16 cellular contexts compared by ENCODE assay signal in genomic region chr6:12029979-12030737, GRCh38. TPM values are rescaled to one million over a fixed set of nuclear protein-coding genes. Genes with fewer than 3 reads are reported as not detected.
DNase-seq lines count a peak whose midpoint lies in the region; ATAC-seq and TF ChIP-seq lines count a peak whose summit lies in the region.
"Had no signal": no experiment of that assay in that cellular context is flagged by ENCODE, and none has a peak within 500 bp of the region (broad histone marks: within the 10 kb centered on the region; RNA-seq: fewer than 3 reads in every experiment).

No MANE protein-coding gene starts in this region.

- H4K91ac ChIP-seq in H9 (ENCODE audit: insufficient read length, low read depth, low read length), result no peak overlapping the region
- no peak overlapping the region for H4K91ac ChIP-seq in mesenchymal stem cell (ENCODE audit: low read length)

- no peak overlapping the region for H3K27ac ChIP-seq in H9 (ENCODE audit: insufficient read length, low read depth, low read length)
- no peak overlapping the region for H3K27ac ChIP-seq in mesenchymal stem cell (ENCODE audit: low read length, poor library complexity, severe bottlenecking)
- H3K27ac ChIP-seq: BLaER1 had no signal

- ATAC-seq in activated naive CD8-positive, alpha-beta T cell treated with anti-CD3 and anti-CD28 coated beads, Interleukin-2, amount 50 U/mL, for 24 hours, result no peak
- ATAC-seq in activated T-helper 17 cell treated with anti-CD3 and anti-CD28 coated beads, Interleukin-2, amount 50 U/mL, for 72 hours (replicated peaks), result no peak
- ATAC-seq: CD8-positive, alpha-beta T cell had no signal

- H2AFZ ChIP-seq in H9 (ENCODE audit: low read length), result no peak overlapping the region
- H2AFZ ChIP-seq in mesenchymal stem cell (ENCODE audit: low read depth, low read length), result no peak overlapping the region

- H3K23me2 ChIP-seq in H9 (ENCODE audit: insufficient read length, low read depth, low read length, poor library complexity, severe bottlenecking), result no peaks in the 10 kb centered on the region

- no peak overlapping the region for H2AK5ac ChIP-seq in H9 (ENCODE audit: insufficient read length, low read length)
- no peak overlapping the region for H2AK5ac ChIP-seq in mesenchymal stem cell (ENCODE audit: low read length, severe bottlenecking)

- peak overlapping the region; percentile 30 for H3K27ac Mint-ChIP-seq in activated naive CD8-positive, alpha-beta T cell treated with anti-CD3 and anti-CD28 coated beads for 36 hours
- no peak overlapping the region for H3K27ac Mint-ChIP-seq in activated naive CD8-positive, alpha-beta T cell treated with anti-CD3 and anti-CD28 coated beads, Interleukin-2, amount 50 U/mL, for 24 hours
- H3K27ac Mint-ChIP-seq in H9, result peak overlapping the region in 2 of 3 experiments; percentile 27; a peak in 1 of 7 replicates
- H3K27ac Mint-ChIP-seq in activated T-helper 17 cell treated with anti-CD3 and anti-CD28 coated beads, Interleukin-2, amount 50 U/mL, for 72 hours, result no peak overlapping the region
- H3K27ac Mint-ChIP-seq: CD14-positive monocyte; CD8-positive, alpha-beta T cell had no signal

- H2BK15ac ChIP-seq in H9 (ENCODE audit: low read depth, low read length) (no peak overlapping the region), mesenchymal stem cell (ENCODE audit: low read depth, poor library complexity, severe bottlenecking) (no peak overlapping the region)

- no peak for TF ChIP-seq CTCF in H9 (conservative IDR thresholded peaks at IDR 0.05)

- no peak overlapping the region for H2BK20ac ChIP-seq in H9 (ENCODE audit: low read depth, low read length, poor library complexity, severe bottlenecking)

- H3K36me3 ChIP-seq in mesenchymal stem cell (ENCODE audit: control insufficient read depth in 1 of 2, insufficient read depth in 2 of 2, low read depth in 1 of 2, low read length in 2 of 2), result peaks cover 17 to 41% of the 10 kb centered on the region in 2 experiments

- peaks cover 2% of the 10 kb centered on the region; the same call in 1 of the 2 replicates for H3K4me1 ChIP-seq in H9 (ENCODE audit: insufficient read depth, low read length)
- H3K4me1 ChIP-seq in mesenchymal stem cell (ENCODE audit: control insufficient read depth, insufficient read depth, low read depth, low read length), result peaks cover 6% of the 10 kb centered on the region
- H3K4me1 ChIP-seq: BLaER1 had no signal

- no peak overlapping the region for H4K5ac ChIP-seq in H9 (ENCODE audit: insufficient read length, low read depth, low read length)

- H3K27me3 ChIP-seq in H9 (ENCODE audit: insufficient read depth, low read length), result no peaks in the 10 kb centered on the region
- no peaks in the 10 kb centered on the region for H3K27me3 ChIP-seq in mesenchymal stem cell (ENCODE audit: control insufficient read depth in 1 of 2, insufficient read depth in 1 of 2, low read length in 2 of 2)
- H3K27me3 ChIP-seq: BLaER1 had no signal

- H3T11ph ChIP-seq in H9 (ENCODE audit: low read length), result no peak overlapping the region

- H3K36me3 Mint-ChIP-seq in activated naive CD8-positive, alpha-beta T cell treated with anti-CD3 and anti-CD28 coated beads for 36 hours, result peaks cover 75% of the 10 kb centered on the region
- peaks cover 67% of the 10 kb centered on the region for H3K36me3 Mint-ChIP-seq in activated naive CD8-positive, alpha-beta T cell treated with anti-CD3 and anti-CD28 coated beads, Interleukin-2, amount 50 U/mL, for 24 hours (ENCODE audit: low read depth)
- peaks cover 22 to 29% (median 25%) of the 10 kb centered on the region in 3 experiments for H3K36me3 Mint-ChIP-seq in H9 (ENCODE audit: insufficient read depth in 1 of 3, low read depth in 3 of 3)
- H3K36me3 Mint-ChIP-seq in activated T-helper 17 cell treated with anti-CD3 and anti-CD28 coated beads, Interleukin-2, amount 50 U/mL, for 72 hours (ENCODE audit: low read depth), result peaks cover 85% of the 10 kb centered on the region

- no peak overlapping the region for H3K4me3 ChIP-seq in mesenchymal stem cell (ENCODE audit: insufficient read depth in 1 of 2, low read depth in 1 of 2, low read length in 2 of 2)
- H3K4me3 ChIP-seq: BLaER1 had no signal

- H3K9me3 Mint-ChIP-seq in activated naive CD8-positive, alpha-beta T cell treated with anti-CD3 and anti-CD28 coated beads for 36 hours, result peaks cover 20% of the 10 kb centered on the region
- H3K9me3 Mint-ChIP-seq in activated naive CD8-positive, alpha-beta T cell treated with anti-CD3 and anti-CD28 coated beads, Interleukin-2, amount 50 U/mL, for 24 hours, result peaks cover 25% of the 10 kb centered on the region
- H3K9me3 Mint-ChIP-seq in H9, result peaks cover 3 to 5% of the 10 kb centered on the region in 2 experiments; a peak in 1 of 5 replicates
- H3K9me3 Mint-ChIP-seq in activated T-helper 17 cell treated with anti-CD3 and anti-CD28 coated beads, Interleukin-2, amount 50 U/mL, for 72 hours, result peaks cover 7% of the 10 kb centered on the region

- H3K4me2 ChIP-seq in H9 (ENCODE audit: insufficient read depth, insufficient read length, low read length) (no peak overlapping the region), mesenchymal stem cell (ENCODE audit: low read length, poor library complexity, severe bottlenecking) (no peak overlapping the region)
- H3K4me2 ChIP-seq: BLaER1 had no signal

- WGBS in H9 (ENCODE audit: extremely low coverage, insufficient read length, low lambda C conversion rate), result no CpG with 5 or more reads among the region's 4 CpGs
- 99% methylated on average over 4 of the region's 4 CpGs for WGBS in mesenchymal stem cell

- H3K14ac ChIP-seq in H9 (ENCODE audit: insufficient read depth, low read length) (no peak overlapping the region), mesenchymal stem cell (ENCODE audit: low read length in 2 of 2) (no peak overlapping the region)

- H3K79me1 ChIP-seq in H9 (ENCODE audit: insufficient read depth, low read depth, low read length, poor library complexity, severe bottlenecking) (peaks cover 7% of the 10 kb centered on the region), mesenchymal stem cell (replicated peaks; ENCODE audit: low read length, poor library complexity, severe bottlenecking) (peaks cover 6% of the 10 kb centered on the region)

- no peak overlapping the region for H2BK120ac ChIP-seq in H9 (ENCODE audit: low read depth, low read length, poor library complexity, severe bottlenecking)
- H2BK120ac ChIP-seq in mesenchymal stem cell (ENCODE audit: low read depth, low read length), result no peak overlapping the region

- H2BK12ac ChIP-seq in H9 (ENCODE audit: insufficient read length, low read depth, low read length) (no peak overlapping the region), mesenchymal stem cell (ENCODE audit: low read length in 2 of 2) (no peak overlapping the region)

- H4K8ac ChIP-seq in H9 (replicated peaks; ENCODE audit: insufficient read length, low read depth, low read length) (no peak overlapping the region), mesenchymal stem cell (ENCODE audit: low read length) (no peak overlapping the region)

- H3K4ac ChIP-seq in H9 (ENCODE audit: low read depth, low read length) (no peak overlapping the region), mesenchymal stem cell (ENCODE audit: low read depth in 1 of 2, low read length in 2 of 2) (no peak overlapping the region)

- peaks cover 53% of the 10 kb centered on the region for H3K4me1 Mint-ChIP-seq in activated naive CD8-positive, alpha-beta T cell treated with anti-CD3 and anti-CD28 coated beads for 36 hours
- peaks cover 62% of the 10 kb centered on the region for H3K4me1 Mint-ChIP-seq in activated naive CD8-positive, alpha-beta T cell treated with anti-CD3 and anti-CD28 coated beads, Interleukin-2, amount 50 U/mL, for 24 hours
- H3K4me1 Mint-ChIP-seq in H9, result peaks cover 26 to 36% of the 10 kb centered on the region in 2 experiments
- H3K4me1 Mint-ChIP-seq in activated T-helper 17 cell treated with anti-CD3 and anti-CD28 coated beads, Interleukin-2, amount 50 U/mL, for 72 hours, result peaks cover 44% of the 10 kb centered on the region

- H3K9me3 ChIP-seq in H9 (ENCODE audit: control insufficient read depth, low read depth, low read length) (no peaks in the 10 kb centered on the region), mesenchymal stem cell (ENCODE audit: control insufficient read depth, low read length) (peaks cover 16% of the 10 kb centered on the region)

- H3K56ac ChIP-seq in H9 (ENCODE audit: insufficient read length, low read depth, low read length), result no peak overlapping the region

- H3K23ac ChIP-seq in H9 (ENCODE audit: insufficient read length, low read depth, low read length), result no peak overlapping the region
- H3K23ac ChIP-seq in mesenchymal stem cell (ENCODE audit: low read length in 2 of 2), result no peak overlapping the region

- no peaks in the 10 kb centered on the region for H4K20me1 ChIP-seq in H9 (ENCODE audit: control insufficient read depth, insufficient read depth, insufficient read length)

- H3K9ac ChIP-seq in H9 (ENCODE audit: extremely low read depth, insufficient read length, low read length) (no peak overlapping the region), mesenchymal stem cell (ENCODE audit: low read length) (no peak overlapping the region)
- H3K9ac ChIP-seq: BLaER1 had no signal

- no peak overlapping the region for H2BK5ac ChIP-seq in H9 (ENCODE audit: insufficient read length, low read length)
- H2BK5ac ChIP-seq in mesenchymal stem cell (ENCODE audit: low read depth, low read length, poor library complexity, severe bottlenecking), result no peak overlapping the region

- no peak overlapping the region for H3K4me3 Mint-ChIP-seq in activated naive CD8-positive, alpha-beta T cell treated with anti-CD3 and anti-CD28 coated beads for 36 hours
- H3K4me3 Mint-ChIP-seq in activated naive CD8-positive, alpha-beta T cell treated with anti-CD3 and anti-CD28 coated beads, Interleukin-2, amount 50 U/mL, for 24 hours, result no peak overlapping the region
- H3K4me3 Mint-ChIP-seq in H9, result no peak overlapping the region
- peak overlapping the region; percentile 57 for H3K4me3 Mint-ChIP-seq in activated T-helper 17 cell treated with anti-CD3 and anti-CD28 coated beads, Interleukin-2, amount 50 U/mL, for 72 hours
- H3K4me3 Mint-ChIP-seq: CD14-positive monocyte; CD8-positive, alpha-beta T cell had no signal

- H3K18ac ChIP-seq in H9 (ENCODE audit: insufficient read length, low read depth, low read length) (no peak overlapping the region), mesenchymal stem cell (ENCODE audit: low read depth in 1 of 2, low read length in 2 of 2) (no peak overlapping the region)

- H3K79me2 ChIP-seq in H9 (ENCODE audit: insufficient read depth, low read length), result peaks cover 32% of the 10 kb centered on the region; the same call in 1 of the 2 replicates

- DNase-seq in activated naive CD8-positive, alpha-beta T cell treated with anti-CD3 and anti-CD28 coated beads for 36 hours, result no peak
- no peak for DNase-seq in activated naive CD8-positive, alpha-beta T cell treated with anti-CD3 and anti-CD28 coated beads, Interleukin-2, amount 50 U/mL, for 24 hours
- DNase-seq in H9 (no peak), CD1c-positive myeloid dendritic cell (ENCODE audit: extremely low spot score) (no peak), mesenchymal stem cell (no peak), DMS153 (lab: John Stamatoyannopoulos, UW) (no peak)
- DNase-seq: 8988T; Calu3; CD8-positive, alpha-beta T cell; DMS53; DND-41; GOT3; H7 had no signal

- no peaks in the 10 kb centered on the region for H3K27me3 Mint-ChIP-seq in activated naive CD8-positive, alpha-beta T cell treated with anti-CD3 and anti-CD28 coated beads for 36 hours
- no peaks in the 10 kb centered on the region for H3K27me3 Mint-ChIP-seq in activated naive CD8-positive, alpha-beta T cell treated with anti-CD3 and anti-CD28 coated beads, Interleukin-2, amount 50 U/mL, for 24 hours
- H3K27me3 Mint-ChIP-seq in H9 (ENCODE audit: low read depth), result no peaks in the 10 kb centered on the region
- H3K27me3 Mint-ChIP-seq in activated T-helper 17 cell treated with anti-CD3 and anti-CD28 coated beads, Interleukin-2, amount 50 U/mL, for 72 hours, result no peaks in the 10 kb centered on the region

RNA-seq across cellular contexts. Expression of gene HIVEP1, which starts 18.0 kb away (rescaled TPM):
- total RNA-seq in activated naive CD8-positive, alpha-beta T cell treated with anti-CD3 and anti-CD28 coated beads for 36 hours, result 10 to 100 TPM; 33.9 to 41.9 TPM
- total RNA-seq in H9 (2021), result 36.5 and 44.2 TPM in 2 replicates
- total RNA-seq in activated T-helper 17 cell treated with anti-CD3 and anti-CD28 coated beads, Interleukin-2, amount 50 U/mL, for 72 hours, result 10 to 100 TPM; 29.4 to 75.5 TPM
- 13.8 TPM for polyA plus RNA-seq in mesenchymal stem cell (2013, experiment 1 of 2)
- polyA plus RNA-seq in mesenchymal stem cell (2013, experiment 2 of 2), result 11.2 TPM

Comparison
In these comparisons a context has a peak if more than half of its experiments do, and no peak if none do; other contexts are left out.
1. H3K27ac Mint-ChIP-seq: peak in activated naive CD8-positive, alpha-beta T cell treated with anti-CD3 and anti-CD28 coated beads for 36 hours (single experiment) and H9 (2 of 3); none in activated naive CD8-positive, alpha-beta T cell treated with anti-CD3 and anti-CD28 coated beads, Interleukin-2, amount 50 U/mL, for 24 hours (single experiment) and activated T-helper 17 cell treated with anti-CD3 and anti-CD28 coated beads, Interleukin-2, amount 50 U/mL, for 72 hours (single experiment).